ENCODE assay signal across 1 cellular context in the genomic region with DNA sequence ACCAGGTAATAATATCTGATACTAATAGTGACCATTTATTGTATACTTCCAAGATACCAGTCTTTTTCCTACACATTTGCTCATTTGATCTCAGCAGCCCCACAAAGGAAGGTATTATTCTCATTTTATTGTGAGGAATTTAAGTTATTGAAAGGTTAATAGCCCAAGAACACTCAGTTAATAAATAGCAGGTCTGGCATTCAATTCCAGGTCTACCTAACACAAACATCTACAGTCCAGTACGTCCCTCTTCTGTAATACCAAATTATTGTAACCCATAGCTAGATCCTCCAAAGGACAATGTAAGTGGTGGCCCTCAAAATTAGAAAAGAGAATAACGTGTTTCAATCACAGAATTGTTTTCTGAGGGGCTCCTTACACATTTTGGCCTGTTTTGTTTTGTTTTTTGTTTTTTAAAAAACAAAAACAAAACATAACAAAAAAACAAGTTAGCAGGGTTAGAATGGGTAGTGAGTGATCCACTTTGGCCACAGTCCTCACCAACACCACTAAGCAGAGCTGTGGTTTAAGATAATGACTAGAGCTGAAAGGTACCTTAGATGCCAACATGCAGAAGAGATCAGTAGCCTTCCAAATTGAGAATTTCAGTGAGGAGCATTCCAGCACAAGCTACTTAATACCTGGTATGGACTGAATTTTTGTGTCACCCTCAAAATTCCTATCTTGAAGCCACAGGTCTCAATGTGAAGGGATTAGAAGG.
TF ChIP-seq lines count a peak whose summit lies in the region.

No MANE protein-coding gene starts in this region.

TF ChIP-seq in GM12878, 131 proteins besides CTCF, POLR2A, EP300 and RAD21:
- TF ChIP-seq, protein P1, sequence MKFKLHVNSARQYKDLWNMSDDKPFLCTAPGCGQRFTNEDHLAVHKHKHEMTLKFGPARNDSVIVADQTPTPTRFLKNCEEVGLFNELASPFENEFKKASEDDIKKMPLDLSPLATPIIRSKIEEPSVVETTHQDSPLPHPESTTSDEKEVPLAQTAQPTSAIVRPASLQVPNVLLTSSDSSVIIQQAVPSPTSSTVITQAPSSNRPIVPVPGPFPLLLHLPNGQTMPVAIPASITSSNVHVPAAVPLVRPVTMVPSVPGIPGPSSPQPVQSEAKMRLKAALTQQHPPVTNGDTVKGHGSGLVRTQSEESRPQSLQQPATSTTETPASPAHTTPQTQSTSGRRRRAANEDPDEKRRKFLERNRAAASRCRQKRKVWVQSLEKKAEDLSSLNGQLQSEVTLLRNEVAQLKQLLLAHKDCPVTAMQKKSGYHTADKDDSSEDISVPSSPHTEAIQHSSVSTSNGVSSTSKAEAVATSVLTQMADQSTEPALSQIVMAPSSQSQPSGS (IDR thresholded peaks at IDR 0.05; ENCODE audit: low read length), result no peak
- no peak for TF ChIP-seq NR2F1 (conservative IDR thresholded peaks at IDR 0.05)
- no peak for TF ChIP-seq EGR1 (IDR thresholded peaks at IDR 0.05; ENCODE audit: borderline replicate concordance in 1 of 2, low read depth in 2 of 2, low read length in 2 of 2)
- TF ChIP-seq ESRRA (IDR thresholded peaks at IDR 0.05; ENCODE audit: low read length), result no peak
- TF ChIP-seq CHD4 (IDR thresholded peaks at IDR 0.05), result no peak
- no peak for TF ChIP-seq RUNX3 (IDR thresholded peaks at IDR 0.05; ENCODE audit: low read length)
- TF ChIP-seq, protein P2, sequence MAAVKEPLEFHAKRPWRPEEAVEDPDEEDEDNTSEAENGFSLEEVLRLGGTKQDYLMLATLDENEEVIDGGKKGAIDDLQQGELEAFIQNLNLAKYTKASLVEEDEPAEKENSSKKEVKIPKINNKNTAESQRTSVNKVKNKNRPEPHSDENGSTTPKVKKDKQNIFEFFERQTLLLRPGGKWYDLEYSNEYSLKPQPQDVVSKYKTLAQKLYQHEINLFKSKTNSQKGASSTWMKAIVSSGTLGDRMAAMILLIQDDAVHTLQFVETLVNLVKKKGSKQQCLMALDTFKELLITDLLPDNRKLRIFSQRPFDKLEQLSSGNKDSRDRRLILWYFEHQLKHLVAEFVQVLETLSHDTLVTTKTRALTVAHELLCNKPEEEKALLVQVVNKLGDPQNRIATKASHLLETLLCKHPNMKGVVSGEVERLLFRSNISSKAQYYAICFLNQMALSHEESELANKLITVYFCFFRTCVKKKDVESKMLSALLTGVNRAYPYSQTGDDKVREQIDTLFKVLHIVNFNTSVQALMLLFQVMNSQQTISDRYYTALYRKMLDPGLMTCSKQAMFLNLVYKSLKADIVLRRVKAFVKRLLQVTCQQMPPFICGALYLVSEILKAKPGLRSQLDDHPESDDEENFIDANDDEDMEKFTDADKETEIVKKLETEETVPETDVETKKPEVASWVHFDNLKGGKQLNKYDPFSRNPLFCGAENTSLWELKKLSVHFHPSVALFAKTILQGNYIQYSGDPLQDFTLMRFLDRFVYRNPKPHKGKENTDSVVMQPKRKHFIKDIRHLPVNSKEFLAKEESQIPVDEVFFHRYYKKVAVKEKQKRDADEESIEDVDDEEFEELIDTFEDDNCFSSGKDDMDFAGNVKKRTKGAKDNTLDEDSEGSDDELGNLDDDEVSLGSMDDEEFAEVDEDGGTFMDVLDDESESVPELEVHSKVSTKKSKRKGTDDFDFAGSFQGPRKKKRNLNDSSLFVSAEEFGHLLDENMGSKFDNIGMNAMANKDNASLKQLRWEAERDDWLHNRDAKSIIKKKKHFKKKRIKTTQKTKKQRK (IDR thresholded peaks at IDR 0.05; ENCODE audit: low read depth, low read length), result no peak
- no peak for TF ChIP-seq LARP7 (IDR thresholded peaks at IDR 0.05)
- TF ChIP-seq, protein P3, sequence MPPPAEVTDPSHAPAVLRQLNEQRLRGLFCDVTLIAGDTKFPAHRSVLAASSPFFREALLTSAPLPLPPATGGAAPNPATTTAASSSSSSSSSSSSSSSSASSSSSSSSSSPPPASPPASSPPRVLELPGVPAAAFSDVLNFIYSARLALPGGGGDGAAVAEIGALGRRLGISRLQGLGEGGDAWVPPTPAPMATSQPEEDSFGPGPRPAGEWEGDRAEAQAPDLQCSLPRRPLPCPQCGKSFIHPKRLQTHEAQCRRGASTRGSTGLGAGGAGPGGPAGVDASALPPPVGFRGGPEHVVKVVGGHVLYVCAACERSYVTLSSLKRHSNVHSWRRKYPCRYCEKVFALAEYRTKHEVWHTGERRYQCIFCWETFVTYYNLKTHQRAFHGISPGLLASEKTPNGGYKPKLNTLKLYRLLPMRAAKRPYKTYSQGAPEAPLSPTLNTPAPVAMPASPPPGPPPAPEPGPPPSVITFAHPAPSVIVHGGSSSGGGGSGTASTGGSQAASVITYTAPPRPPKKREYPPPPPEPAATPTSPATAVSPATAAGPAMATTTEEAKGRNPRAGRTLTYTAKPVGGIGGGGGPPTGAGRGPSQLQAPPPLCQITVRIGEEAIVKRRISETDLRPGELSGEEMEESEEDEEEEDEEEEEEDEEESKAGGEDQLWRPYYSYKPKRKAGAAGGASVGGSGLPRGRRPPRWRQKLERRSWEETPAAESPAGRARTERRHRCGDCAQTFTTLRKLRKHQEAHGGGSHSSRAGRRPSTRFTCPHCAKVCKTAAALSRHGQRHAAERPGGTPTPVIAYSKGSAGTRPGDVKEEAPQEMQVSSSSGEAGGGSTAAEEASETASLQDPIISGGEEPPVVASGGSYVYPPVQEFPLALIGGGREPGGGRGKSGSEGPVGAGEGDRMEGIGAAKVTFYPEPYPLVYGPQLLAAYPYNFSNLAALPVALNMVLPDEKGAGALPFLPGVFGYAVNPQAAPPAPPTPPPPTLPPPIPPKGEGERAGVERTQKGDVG (CRISPR knock-in tag; IDR thresholded peaks at IDR 0.05), result no peak
- TF ChIP-seq, protein P4, sequence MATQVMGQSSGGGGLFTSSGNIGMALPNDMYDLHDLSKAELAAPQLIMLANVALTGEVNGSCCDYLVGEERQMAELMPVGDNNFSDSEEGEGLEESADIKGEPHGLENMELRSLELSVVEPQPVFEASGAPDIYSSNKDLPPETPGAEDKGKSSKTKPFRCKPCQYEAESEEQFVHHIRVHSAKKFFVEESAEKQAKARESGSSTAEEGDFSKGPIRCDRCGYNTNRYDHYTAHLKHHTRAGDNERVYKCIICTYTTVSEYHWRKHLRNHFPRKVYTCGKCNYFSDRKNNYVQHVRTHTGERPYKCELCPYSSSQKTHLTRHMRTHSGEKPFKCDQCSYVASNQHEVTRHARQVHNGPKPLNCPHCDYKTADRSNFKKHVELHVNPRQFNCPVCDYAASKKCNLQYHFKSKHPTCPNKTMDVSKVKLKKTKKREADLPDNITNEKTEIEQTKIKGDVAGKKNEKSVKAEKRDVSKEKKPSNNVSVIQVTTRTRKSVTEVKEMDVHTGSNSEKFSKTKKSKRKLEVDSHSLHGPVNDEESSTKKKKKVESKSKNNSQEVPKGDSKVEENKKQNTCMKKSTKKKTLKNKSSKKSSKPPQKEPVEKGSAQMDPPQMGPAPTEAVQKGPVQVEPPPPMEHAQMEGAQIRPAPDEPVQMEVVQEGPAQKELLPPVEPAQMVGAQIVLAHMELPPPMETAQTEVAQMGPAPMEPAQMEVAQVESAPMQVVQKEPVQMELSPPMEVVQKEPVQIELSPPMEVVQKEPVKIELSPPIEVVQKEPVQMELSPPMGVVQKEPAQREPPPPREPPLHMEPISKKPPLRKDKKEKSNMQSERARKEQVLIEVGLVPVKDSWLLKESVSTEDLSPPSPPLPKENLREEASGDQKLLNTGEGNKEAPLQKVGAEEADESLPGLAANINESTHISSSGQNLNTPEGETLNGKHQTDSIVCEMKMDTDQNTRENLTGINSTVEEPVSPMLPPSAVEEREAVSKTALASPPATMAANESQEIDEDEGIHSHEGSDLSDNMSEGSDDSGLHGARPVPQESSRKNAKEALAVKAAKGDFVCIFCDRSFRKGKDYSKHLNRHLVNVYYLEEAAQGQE (IDR thresholded peaks at IDR 0.05; ENCODE audit: low read depth, low read length), result no peak
- TF ChIP-seq, protein P5, sequence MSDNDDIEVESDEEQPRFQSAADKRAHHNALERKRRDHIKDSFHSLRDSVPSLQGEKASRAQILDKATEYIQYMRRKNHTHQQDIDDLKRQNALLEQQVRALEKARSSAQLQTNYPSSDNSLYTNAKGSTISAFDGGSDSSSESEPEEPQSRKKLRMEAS (IDR thresholded peaks at IDR 0.05; ENCODE audit: low read depth, low read length), result no peak
- TF ChIP-seq IRF4 (IDR thresholded peaks at IDR 0.05; ENCODE audit: low read depth, low read length), result no peak
- no peak for TF ChIP-seq RFX5 (IDR thresholded peaks at IDR 0.05; ENCODE audit: low read depth, low read length)
- TF ChIP-seq MTA2 (IDR thresholded peaks at IDR 0.05; ENCODE audit: low read depth), result no peak
